In the genomic region with DNA sequence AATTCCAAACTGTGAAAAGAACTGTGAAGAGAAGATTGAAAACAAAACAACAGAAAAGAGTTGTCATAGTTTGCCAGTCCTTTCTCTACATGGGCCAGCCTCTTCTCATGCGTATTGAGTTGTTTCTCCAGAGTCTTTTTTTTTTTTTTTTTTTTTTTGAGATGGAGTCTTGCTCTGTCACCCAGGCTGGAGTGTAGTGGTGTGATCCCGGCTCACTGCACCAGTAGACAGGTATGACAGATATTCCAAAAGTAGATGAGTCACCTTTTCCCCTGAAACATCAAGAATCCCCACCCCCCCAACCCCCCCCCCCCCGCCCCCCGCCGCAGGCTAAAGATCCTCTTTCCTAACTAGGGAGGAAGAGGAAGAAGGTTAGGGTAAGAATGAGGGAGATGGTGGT, we compare ENCODE assay signal across 21 cellular contexts.
"Had no signal": no experiment of that assay in that cellular context is flagged by ENCODE, and none has a peak within 500 bp of the region (broad histone marks: within the 10 kb centered on the region; RNA-seq: fewer than 3 reads in every experiment).

No MANE protein-coding gene starts in this region.

- FAIRE-seq: frontal cortex, small intestine had no signal

- H3K27me3 ChIP-seq: colonic mucosa, dorsolateral prefrontal cortex, heart left ventricle, ovary, stomach had no signal

- H3K36me3 Mint-ChIP-seq: naive thymus-derived CD8-positive, alpha-beta T cell had no signal

- H3K9me3 Mint-ChIP-seq: naive thymus-derived CD8-positive, alpha-beta T cell; neural crest cell had no signal

- H3K9me3 ChIP-seq: colonic mucosa, heart left ventricle, mucosa of descending colon, ovary, stomach, thoracic aorta had no signal

- H3K4me1 Mint-ChIP-seq: neural crest cell had no signal

- H3K36me3 ChIP-seq: colonic mucosa, heart left ventricle, ovary, stomach, thoracic aorta had no signal

- H3K27me3 Mint-ChIP-seq: naive thymus-derived CD8-positive, alpha-beta T cell had no signal

- H3K4me3 ChIP-seq: colonic mucosa, dorsolateral prefrontal cortex, heart left ventricle, mucosa of descending colon, ovary, stomach, thoracic aorta had no signal

- H3K27ac Mint-ChIP-seq: naive thymus-derived CD8-positive, alpha-beta T cell had no signal

- ATAC-seq: heart left ventricle; left lobe of liver; mucosa of descending colon; naive thymus-derived CD8-positive, alpha-beta T cell; right cardiac atrium had no signal

- H3K4me1 ChIP-seq: colonic mucosa, stomach had no signal

- H3K27ac ChIP-seq: colonic mucosa, dorsolateral prefrontal cortex, heart left ventricle, ovary, stomach, thoracic aorta had no signal

- H3K4me3 Mint-ChIP-seq: naive thymus-derived CD8-positive, alpha-beta T cell; neural crest cell had no signal

- DNase-seq: colonic mucosa; dorsolateral prefrontal cortex; effector CD8-positive, alpha-beta T cell; heart left ventricle; hippocampal formation; kidney glomerular epithelial cell; mammary epithelial cell; mucosa of descending colon; naive thymus-derived CD8-positive, alpha-beta T cell; nucleus accumbens; ovary; right cardiac atrium; small intestine; stimulated activated CD4-positive, alpha-beta T cell treated with anti-CD3 and anti-CD28 coated beads, Interleukin-12 subunit alpha, Interleukin-12 subunit beta, amount 100 ng/mL, for 4 hours; stimulated activated naive CD4-positive, alpha-beta T cell; stomach; substantia nigra had no signal
